21 cellular contexts compared by ENCODE assay signal in genomic region chr3:174202146-174202545, GRCh38.
DNase-seq lines count a peak whose midpoint lies in the region; ATAC-seq and TF ChIP-seq lines count a peak whose summit lies in the region.
"Had no signal": no experiment of that assay in that cellular context is flagged by ENCODE, and none has a peak within 500 bp of the region (broad histone marks: within the 10 kb centered on the region; RNA-seq: fewer than 3 reads in every experiment).

No MANE protein-coding gene starts in this region.

- H3K4me1 ChIP-seq in heart right ventricle, result peaks cover 0 to 12% (median 0%) of the 10 kb centered on the region in 9 donors
- H3K4me1 ChIP-seq in upper lobe of right lung, result no peaks in the 10 kb centered on the region
- H3K4me1 ChIP-seq in transverse colon, result peaks cover 0 to 3% (median 0%) of the 10 kb centered on the region in 4 donors
- H3K4me1 ChIP-seq: right lobe of liver had no signal

- intact Hi-C loops in heart right ventricle (cut with DNase I) (no loop called here), dorsolateral prefrontal cortex (cut with DNase I) (no loop called here), upper lobe of right lung (cut with DNase I) (no loop called here), transverse colon (cut with DNase I; ENCODE audit: low total_unique reads) (no loop called here)

- in situ Hi-C loops in transverse colon (cut with MboI; ENCODE audit: low pct_ligation_motif_present in 1 of 4, low pct_unique_long_range_greater_than_20kb in 1 of 4, low sequenced_read_pairs in 3 of 4), result no loop called here

- H3K27ac Mint-ChIP-seq in progenitor cell of endocrine pancreas, result no peak overlapping the region
- H3K27ac Mint-ChIP-seq: activated CD4-positive, alpha-beta T cell treated with anti-CD3 and anti-CD28 coated beads, Interleukin-2, amount 10 ng/mL, durations not matched to agents 7 days and 5 days; activated naive CD4-positive, alpha-beta T cell treated with anti-CD3 and anti-CD28 coated beads, Interleukin-2, amount 50 U/mL, for 24 hours; naive thymus-derived CD4-positive, alpha-beta T cell; type B pancreatic cell had no signal

- no peaks in the 10 kb centered on the region for H3K9me3 Mint-ChIP-seq in progenitor cell of endocrine pancreas (ENCODE audit: low read depth)
- H3K9me3 Mint-ChIP-seq: activated CD4-positive, alpha-beta T cell treated with anti-CD3 and anti-CD28 coated beads, Interleukin-2, amount 10 ng/mL, durations not matched to agents 7 days and 5 days; activated naive CD4-positive, alpha-beta T cell treated with anti-CD3 and anti-CD28 coated beads, Interleukin-2, amount 50 U/mL, for 24 hours; type B pancreatic cell had no signal

- no peak overlapping the region for H3K4me3 ChIP-seq in heart right ventricle
- H3K4me3 ChIP-seq in dorsolateral prefrontal cortex, result no peak overlapping the region
- no peak overlapping the region for H3K4me3 ChIP-seq in upper lobe of right lung
- no peak overlapping the region for H3K4me3 ChIP-seq in transverse colon
- H3K4me3 ChIP-seq: BLaER1 treated with 17β-estradiol and CSF1 and Interleukin-3, amounts not matched to agents 10 nM and 100 nM; coronary artery; ovary; right lobe of liver; SK-N-MC had no signal

- TF ChIP-seq POLR2A in transverse colon (IDR thresholded peaks at IDR 0.05), result no peak

- no peaks in the 10 kb centered on the region for H3K27me3 ChIP-seq in heart right ventricle
- no peaks in the 10 kb centered on the region for H3K27me3 ChIP-seq in dorsolateral prefrontal cortex
- H3K27me3 ChIP-seq in upper lobe of right lung, result no peaks in the 10 kb centered on the region
- H3K27me3 ChIP-seq in transverse colon, result no peaks in the 10 kb centered on the region
- H3K27me3 ChIP-seq: BLaER1 treated with 17β-estradiol and CSF1 and Interleukin-3, amounts not matched to agents 10 nM and 100 nM; ovary; right lobe of liver had no signal

- no peak overlapping the region for H3K4me3 Mint-ChIP-seq in progenitor cell of endocrine pancreas (ENCODE audit: low read depth)
- H3K4me3 Mint-ChIP-seq: activated CD4-positive, alpha-beta T cell treated with anti-CD3 and anti-CD28 coated beads, Interleukin-2, amount 10 ng/mL, durations not matched to agents 7 days and 5 days; activated naive CD4-positive, alpha-beta T cell treated with anti-CD3 and anti-CD28 coated beads, Interleukin-2, amount 50 U/mL, for 24 hours; naive thymus-derived CD4-positive, alpha-beta T cell; type B pancreatic cell had no signal

- TF ChIP-seq EP300 in transverse colon (IDR thresholded peaks at IDR 0.05; ENCODE audit: low read depth), result no peak

- H3K27ac ChIP-seq in heart right ventricle, result peak overlapping the region in 7 of 10 donors; percentile 8 to 58 (median 38)
- peak overlapping the region in 10 of 59 donors; percentile 1 to 36 (median 18) for H3K27ac ChIP-seq in dorsolateral prefrontal cortex
- no peak overlapping the region for H3K27ac ChIP-seq in upper lobe of right lung
- no peak overlapping the region for H3K27ac ChIP-seq in transverse colon
- H3K27ac ChIP-seq: coronary artery, ovary, right lobe of liver, SK-N-MC had no signal

- no peaks in the 10 kb centered on the region for H3K36me3 Mint-ChIP-seq in progenitor cell of endocrine pancreas (ENCODE audit: insufficient read depth)
- H3K36me3 Mint-ChIP-seq: activated naive CD4-positive, alpha-beta T cell treated with anti-CD3 and anti-CD28 coated beads, Interleukin-2, amount 50 U/mL, for 24 hours; naive thymus-derived CD4-positive, alpha-beta T cell; type B pancreatic cell had no signal

- H3K27me3 Mint-ChIP-seq in progenitor cell of endocrine pancreas, result no peaks in the 10 kb centered on the region
- H3K27me3 Mint-ChIP-seq: activated naive CD4-positive, alpha-beta T cell treated with anti-CD3 and anti-CD28 coated beads, Interleukin-2, amount 50 U/mL, for 24 hours; naive thymus-derived CD4-positive, alpha-beta T cell; type B pancreatic cell had no signal

- WGBS in heart right ventricle, 2 donors, result 23 to 36% methylated on average over 1 of the region's 1 CpG
- 50 to 55% methylated on average over 1 of the region's 1 CpG for WGBS in transverse colon (ENCODE audit: low coverage in 1 of 2), 2 donors

- ATAC-seq in heart right ventricle (peak in 6 of 8 donors; percentile 62 to 96 (median 78)), upper lobe of right lung (no peak)
- ATAC-seq: naive thymus-derived CD4-positive, alpha-beta T cell; right lobe of liver had no signal

- TF ChIP-seq CTCF in heart right ventricle (IDR thresholded peaks at IDR 0.05), result no peak
- no peak for TF ChIP-seq CTCF in progenitor cell of endocrine pancreas (IDR thresholded peaks at IDR 0.05; ENCODE audit: unreplicated experiment)
- no peak for TF ChIP-seq CTCF in dorsolateral prefrontal cortex (IDR thresholded peaks at IDR 0.05 in 54 of 56, conservative IDR thresholded peaks at IDR 0.05 in 2 of 56; ENCODE audit: low read depth in 1 of 56, partially characterized antibody in 56 of 56)
- TF ChIP-seq CTCF in upper lobe of right lung (IDR thresholded peaks at IDR 0.05), result no peak
- TF ChIP-seq CTCF in transverse colon (IDR thresholded peaks at IDR 0.05), result no peak

- peaks cover 6% of the 10 kb centered on the region for H3K4me1 Mint-ChIP-seq in progenitor cell of endocrine pancreas (ENCODE audit: low read depth)
- H3K4me1 Mint-ChIP-seq: activated CD4-positive, alpha-beta T cell treated with anti-CD3 and anti-CD28 coated beads, Interleukin-2, amount 10 ng/mL, durations not matched to agents 7 days and 5 days; activated naive CD4-positive, alpha-beta T cell treated with anti-CD3 and anti-CD28 coated beads, Interleukin-2, amount 50 U/mL, for 24 hours; naive thymus-derived CD4-positive, alpha-beta T cell had no signal

- DNase-seq in Ammon's horn (ENCODE audit: low spot score), result peak; percentile 30
- DNase-seq in NCI-H1105 (lab: John Stamatoyannopoulos, UW), result peak; percentile 59
- DNase-seq in NCI-H748 treated with DMSO at 0.1 percent for 48 hours (lab: John Stamatoyannopoulos, UW), result peak; percentile 66
- DNase-seq in heart right ventricle, result no peak
- no peak for DNase-seq in progenitor cell of endocrine pancreas (ENCODE audit: low spot score, unreplicated experiment)
- DNase-seq in dorsolateral prefrontal cortex, result no peak
- no peak for DNase-seq in upper lobe of right lung
- DNase-seq in transverse colon, result no peak
- DNase-seq: ACHN; activated CD4-positive, alpha-beta T cell treated with anti-CD3 and anti-CD28 coated beads, Interleukin-2, amount 10 ng/mL, durations not matched to agents 7 days and 5 days; KBM-7; naive thymus-derived CD4-positive, alpha-beta T cell; NCI-H2171; ovary; right lobe of liver; stimulated activated CD8-positive, alpha-beta memory T cell treated with anti-CD3 and anti-CD28 coated beads, Interleukin-4, amount 100 ng/mL, for 48 hours had no signal

- no peaks in the 10 kb centered on the region for H3K9me3 ChIP-seq in heart right ventricle
- H3K9me3 ChIP-seq in upper lobe of right lung, result no peaks in the 10 kb centered on the region
- no peaks in the 10 kb centered on the region for H3K9me3 ChIP-seq in transverse colon
- H3K9me3 ChIP-seq: BLaER1 treated with 17β-estradiol and CSF1 and Interleukin-3, amounts not matched to agents 10 nM and 100 nM; ovary; right lobe of liver had no signal

- H3K36me3 ChIP-seq in heart right ventricle (no peaks in the 10 kb centered on the region), upper lobe of right lung (no peaks in the 10 kb centered on the region), transverse colon (no peaks in the 10 kb centered on the region)
- H3K36me3 ChIP-seq: BLaER1 treated with 17β-estradiol and CSF1 and Interleukin-3, amounts not matched to agents 10 nM and 100 nM; ovary; right lobe of liver had no signal

Comparison
In these comparisons a context has a peak if more than half of its experiments do, and no peak if none do; other contexts are left out.
1. DNase-seq: peak in Ammon's horn (single experiment), NCI-H1105 (single experiment) and NCI-H748 treated with DMSO at 0.1 percent for 48 hours (single experiment); none in heart right ventricle (0 of 2), progenitor cell of endocrine pancreas (single experiment), dorsolateral prefrontal cortex (0 of 10), upper lobe of right lung (single experiment) and transverse colon (single experiment).
2. H3K27ac ChIP-seq: peak in heart right ventricle (7 of 10); none in upper lobe of right lung (single experiment) and transverse colon (0 of 4).